19 cellular contexts compared by ENCODE assay signal in genomic region chr17:51595965-51596364, GRCh38.
DNase-seq lines count a peak whose midpoint lies in the region; ATAC-seq and FAIRE-seq lines count a peak whose summit lies in the region.
"Had no signal": no experiment of that assay in that cellular context is flagged by ENCODE, and none has a peak within 500 bp of the region (broad histone marks: within the 10 kb centered on the region; RNA-seq: fewer than 3 reads in every experiment).

No MANE protein-coding gene starts in this region.

- no peak for FAIRE-seq in frontal cortex (lab: Jason Lieb, UNC)
- FAIRE-seq: GM12892, GM18507, H54 had no signal

- peak; percentile 17 for DNase-seq in COLO829 (ENCODE audit: low spot score)
- DNase-seq in SK-MEL-5 (ENCODE audit: low read depth, low spot score): peak; percentile 41
- peak; percentile 38 for DNase-seq in left kidney (ENCODE audit: low read depth, low spot score)
- no peak for DNase-seq in frontal cortex (ENCODE audit: low spot score in 2 of 2)
- DNase-seq in stimulated activated naive B cell treated with anti-CD40 and anti-IgM and Interleukin-4, amounts not matched to agents 10 μg/mL and 1 μg/mL and 100 μg/mL, for 72 hours: no peak
- no peak for DNase-seq in NCI-H524 (lab: John Stamatoyannopoulos, UW)
- DNase-seq: ACHN; BE2C; C1 segment of cervical spinal cord; CD4-positive, CD25-positive, alpha-beta regulatory T cell; CD8-positive, alpha-beta memory T cell; DMS153; DMS79; GDM1; GM23248; HCEC 1CT had no signal

- in situ Hi-C loops in SK-MEL-5 (cut with HindIII; ENCODE audit: low pct_unique_long_range_greater_than_20kb, low sequenced_read_pairs): no loop called here

- no peaks in the 10 kb centered on the region for H3K9me3 Mint-ChIP-seq in stimulated activated naive B cell treated with anti-CD40 and anti-IgM and Interleukin-4, amounts not matched to agents 10 μg/mL and 1 μg/mL and 100 μg/mL, for 72 hours
- H3K9me3 Mint-ChIP-seq: CD8-positive, alpha-beta memory T cell had no signal

- no peak overlapping the region for H3K27ac Mint-ChIP-seq in stimulated activated naive B cell treated with anti-CD40 and anti-IgM and Interleukin-4, amounts not matched to agents 10 μg/mL and 1 μg/mL and 100 μg/mL, for 72 hours
- H3K27ac Mint-ChIP-seq: CD4-positive, CD25-positive, alpha-beta regulatory T cell; CD8-positive, alpha-beta memory T cell had no signal

- no peaks in the 10 kb centered on the region for H3K4me1 Mint-ChIP-seq in stimulated activated naive B cell treated with anti-CD40 and anti-IgM and Interleukin-4, amounts not matched to agents 10 μg/mL and 1 μg/mL and 100 μg/mL, for 72 hours
- H3K4me1 Mint-ChIP-seq: CD4-positive, CD25-positive, alpha-beta regulatory T cell; CD8-positive, alpha-beta memory T cell had no signal

- no peaks in the 10 kb centered on the region for H3K36me3 Mint-ChIP-seq in stimulated activated naive B cell treated with anti-CD40 and anti-IgM and Interleukin-4, amounts not matched to agents 10 μg/mL and 1 μg/mL and 100 μg/mL, for 72 hours
- H3K36me3 Mint-ChIP-seq: CD4-positive, CD25-positive, alpha-beta regulatory T cell; CD8-positive, alpha-beta memory T cell had no signal

- H3K4me3 Mint-ChIP-seq in stimulated activated naive B cell treated with anti-CD40 and anti-IgM and Interleukin-4, amounts not matched to agents 10 μg/mL and 1 μg/mL and 100 μg/mL, for 72 hours: no peak overlapping the region
- H3K4me3 Mint-ChIP-seq: CD4-positive, CD25-positive, alpha-beta regulatory T cell; CD8-positive, alpha-beta memory T cell had no signal

- no peak for ATAC-seq in stimulated activated naive B cell treated with anti-CD40 and anti-IgM and Interleukin-4, amounts not matched to agents 10 μg/mL and 1 μg/mL and 100 μg/mL, for 72 hours (replicated peaks)

- peaks cover 0 to 6% of the 10 kb centered on the region in 2 donors for H3K27me3 Mint-ChIP-seq in stimulated activated naive B cell treated with anti-CD40 and anti-IgM and Interleukin-4, amounts not matched to agents 10 μg/mL and 1 μg/mL and 100 μg/mL, for 72 hours

Comparison
In these comparisons a context has a peak if more than half of its experiments do, and no peak if none do; other contexts are left out.
1. DNase-seq: peak in COLO829 (single experiment), SK-MEL-5 (single experiment) and left kidney (single experiment); none in frontal cortex (0 of 2), stimulated activated naive B cell treated with anti-CD40 and anti-IgM and Interleukin-4, amounts not matched to agents 10 μg/mL and 1 μg/mL and 100 μg/mL, for 72 hours (single experiment) and NCI-H524 (0 of 2).